In the genomic region with DNA sequence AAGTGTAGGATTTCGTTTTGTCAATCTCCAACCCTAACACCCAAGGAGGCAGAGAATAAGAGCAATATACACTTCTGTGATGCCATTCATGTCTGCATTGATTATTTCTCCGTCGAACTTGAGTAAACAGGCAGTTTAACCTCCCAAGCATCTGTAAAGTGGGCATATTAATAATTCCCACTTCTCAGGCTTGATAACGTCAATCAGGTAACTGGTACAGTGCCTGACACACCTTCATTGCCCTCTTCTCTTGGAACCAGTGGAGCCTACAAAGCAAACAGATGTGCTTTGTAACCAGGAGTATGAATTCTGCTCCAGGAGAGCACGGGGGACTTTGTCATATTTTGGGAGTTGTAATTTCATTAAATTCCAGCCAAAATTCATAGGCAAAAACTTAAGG, we compare ENCODE assay signal across 8 cellular contexts. TPM values are rescaled to one million over a fixed set of nuclear protein-coding genes. Genes with fewer than 3 reads are reported as not detected.
DNase-seq lines count a peak whose midpoint lies in the region; ATAC-seq, FAIRE-seq and TF ChIP-seq lines count a peak whose summit lies in the region.

No MANE protein-coding gene starts in this region.

- peak overlapping the region; percentile 71 for H2AFZ ChIP-seq in GM12878 (ENCODE audit: control insufficient read depth, low read depth, low read length)
- no peak overlapping the region for H2AFZ ChIP-seq in mesenchymal stem cell (ENCODE audit: low read depth, low read length)

- H3K27me3 ChIP-seq in GM12878 (replicated peaks in 1 of 2; ENCODE audit: control insufficient read depth in 2 of 2, insufficient read depth in 2 of 2, low read length in 1 of 2) (no peaks in the 10 kb centered on the region), mesenchymal stem cell (ENCODE audit: control insufficient read depth in 1 of 2, insufficient read depth in 1 of 2, low read length in 2 of 2) (peaks cover 10 to 13% of the 10 kb centered on the region in 2 experiments)

- H3K79me1 ChIP-seq in mesenchymal stem cell (replicated peaks; ENCODE audit: low read length, poor library complexity, severe bottlenecking) = no peaks in the 10 kb centered on the region

- H3K9me3 ChIP-seq in A549 = no peaks in the 10 kb centered on the region
- no peaks in the 10 kb centered on the region; the same call in 2 of the 3 replicates for H3K9me3 ChIP-seq in GM12878 (replicated peaks; ENCODE audit: control insufficient read depth, insufficient read depth, low read length)
- no peaks in the 10 kb centered on the region for H3K9me3 ChIP-seq in mesenchymal stem cell (ENCODE audit: control insufficient read depth, low read length)

- no peak overlapping the region for H2BK5ac ChIP-seq in mesenchymal stem cell (ENCODE audit: low read depth, low read length, poor library complexity, severe bottlenecking)

- no peaks in the 10 kb centered on the region for H4K20me1 ChIP-seq in GM12878 (ENCODE audit: control insufficient read depth, insufficient read depth)

- ATAC-seq in A549 (peak; percentile 26 to 31; a peak in 2 of 6 replicates), GM12878 (peak; percentile 7), GM19035 (IDR thresholded peaks at IDR 0.05; ENCODE audit: unreplicated experiment) (no peak), HG03095 (IDR thresholded peaks at IDR 0.05; ENCODE audit: unreplicated experiment) (no peak), HG03039 (IDR thresholded peaks at IDR 0.05; ENCODE audit: unreplicated experiment) (no peak)

- H3K9ac ChIP-seq in GM12878 (ENCODE audit: control insufficient read depth, insufficient read depth, low read length) (no peak overlapping the region), mesenchymal stem cell (ENCODE audit: low read length) (no peak overlapping the region)

- peak overlapping the region; percentile 45 to 86; a peak in 5 of 6 replicates for H3K27ac ChIP-seq in A549
- 0 out of 2 replicates have a peak overlapping the region, but pooled peaks have one; percentile 47 for H3K27ac ChIP-seq in GM12878 (ENCODE audit: control insufficient read depth, insufficient read depth)
- no peak overlapping the region for H3K27ac ChIP-seq in mesenchymal stem cell (ENCODE audit: low read length, poor library complexity, severe bottlenecking)

- H3K18ac ChIP-seq in mesenchymal stem cell (ENCODE audit: low read depth in 1 of 2, low read length in 2 of 2) = no peak overlapping the region

- TF ChIP-seq CTCF in A549 (IDR thresholded peaks at IDR 0.05) (no peak), HFF-Myc (IDR thresholded peaks at IDR 0.05; ENCODE audit: low read depth, low read length, missing control alignments) (no peak), GM12878 (IDR thresholded peaks at IDR 0.05 in 2 of 3, conservative IDR thresholded peaks at IDR 0.05 in 1 of 3; ENCODE audit: control insufficient read depth in 2 of 3, extremely low read depth in 1 of 3, insufficient read depth in 1 of 3, low read depth in 3 of 3, low read length in 3 of 3) (no peak)

- POLR2A ChIA-PET in A549 (lab: Yijun Ruan, JAX) (no interaction called here), GM12878 (lab: Charles Lee) (no interaction called here)

- TF ChIP-seq POLR2A in A549 (IDR thresholded peaks at IDR 0.05; ENCODE audit: low read length) (no peak), GM12878 (IDR thresholded peaks at IDR 0.05; ENCODE audit: low read depth, low read length) (no peak)

- H2BK120ac ChIP-seq in mesenchymal stem cell (ENCODE audit: low read depth, low read length) = no peak overlapping the region

- no peak overlapping the region for H4K91ac ChIP-seq in mesenchymal stem cell (ENCODE audit: low read length)

- BruUV-seq in GM12878 (replicated peaks; lab: Mats Ljungman, UMichigan) = no TSS peak

- H3K23ac ChIP-seq in mesenchymal stem cell (ENCODE audit: low read length in 2 of 2) = no peak overlapping the region

- no peaks in the 10 kb centered on the region for H3K79me2 ChIP-seq in GM12878 (ENCODE audit: control insufficient read depth, insufficient read depth, low read length)

- FAIRE-seq in A549 (lab: Jason Lieb, UNC) (no peak), GM12878 (lab: Jason Lieb, UNC) (no peak)

- peak overlapping the region; percentile 84 for H3K4me2 ChIP-seq in A549
- H3K4me2 ChIP-seq in GM12878 (ENCODE audit: control insufficient read depth, insufficient read depth) = peak overlapping the region; percentile 97
- peak overlapping the region; percentile 79 for H3K4me2 ChIP-seq in mesenchymal stem cell (ENCODE audit: low read length, poor library complexity, severe bottlenecking)

- H2BK15ac ChIP-seq in mesenchymal stem cell (ENCODE audit: low read depth, poor library complexity, severe bottlenecking) = no peak overlapping the region

- DNase-seq in A549 (ENCODE audit: low read depth in 1 of 2, low spot score in 1 of 2) (no peak), HFF-Myc (ENCODE audit: extremely low read depth, low read depth) (no peak), GM12878 (ENCODE audit: low read depth, low spot score) (no peak), mesenchymal stem cell (no peak), NCI-H2196 treated with DMSO at 0.1 percent for 48 hours (lab: John Stamatoyannopoulos, UW; ENCODE audit: unreplicated experiment) (no peak)

- H3K14ac ChIP-seq in mesenchymal stem cell (ENCODE audit: low read length in 2 of 2) = no peak overlapping the region

- H3K4me3 ChIP-seq in A549 = peak overlapping the region; percentile 34
- H3K4me3 ChIP-seq in HFF-Myc (replicated peaks; ENCODE audit: low read depth, low read length) = peak overlapping the region; percentile 30
- peak overlapping the region; percentile 59; the same call in 1 of the 2 replicates for H3K4me3 ChIP-seq in GM12878
- H3K4me3 ChIP-seq in mesenchymal stem cell (ENCODE audit: insufficient read depth in 1 of 2, low read depth in 1 of 2, low read length in 2 of 2) = peak overlapping the region in 1 of 2 experiments; percentile 71

- WGBS in A549 (ENCODE audit: missing lambda C conversion rate) = 21% methylated on average over 5 of the region's 5 CpGs
- 19% methylated on average over 5 of the region's 5 CpGs for WGBS in GM12878 (ENCODE audit: insufficient coverage, insufficient replicate concordance, low lambda C conversion rate, missing lambda C conversion rate)
- 72% methylated on average over 5 of the region's 5 CpGs for WGBS in mesenchymal stem cell

- peak overlapping the region; percentile 50 for H4K8ac ChIP-seq in mesenchymal stem cell (ENCODE audit: low read length)

- TF ChIP-seq RAD21 in A549 (conservative IDR thresholded peaks at IDR 0.05 in 1 of 2, IDR thresholded peaks at IDR 0.05 in 1 of 2) = no peak
- TF ChIP-seq RAD21 in GM12878 (IDR thresholded peaks at IDR 0.05; ENCODE audit: insufficient read depth, low read depth, low read length) = no peak

- CTCF ChIA-PET in A549 (lab: Yijun Ruan, JAX) = interaction anchor here (0.9 kb wide), 1 partner anchor 8 kb away, joined by 5 read pairs; no protein-coding TSS in a partner anchor
- CTCF ChIA-PET in GM12878 (lab: Yijun Ruan, JAX) = interaction anchor here (3.7 kb wide), 1 partner anchor 127 kb away, joined by 22 read pairs; no protein-coding TSS in a partner anchor

- SMC1A ChIA-PET in GM12878 (lab: Charles Lee; ENCODE audit: uncharacterized antibody, unreplicated experiment) = interaction anchor here (1.6 kb wide), 1 partner anchor 128 kb away, joined by 3 read pairs; no protein-coding TSS in a partner anchor

- no peaks in the 10 kb centered on the region for H3K4me1 ChIP-seq in A549
- peaks cover 33% of the 10 kb centered on the region for H3K4me1 ChIP-seq in GM12878 (ENCODE audit: control insufficient read depth, insufficient read depth, low read length)
- H3K4me1 ChIP-seq in mesenchymal stem cell (ENCODE audit: control insufficient read depth, insufficient read depth, low read depth, low read length) = peaks cover 4% of the 10 kb centered on the region

- no peak overlapping the region for H2BK12ac ChIP-seq in mesenchymal stem cell (ENCODE audit: low read length in 2 of 2)

- in situ Hi-C loops in GM12878 (cut with MboI) = no loop called here

- intact Hi-C loops in GM12878 (cut with micrococcal nuclease; ENCODE audit: unreplicated experiment) = loop anchor here (5.0 kb wide), 1 partner anchor 36 kb away; no protein-coding TSS in a partner anchor

- RAD21 ChIA-PET in GM12878 (lab: Charles Lee; ENCODE audit: unreplicated experiment) = no interaction called here

- H3K36me3 ChIP-seq in GM12878 (ENCODE audit: control insufficient read depth in 2 of 2, insufficient read depth in 2 of 2, low read length in 1 of 2) (0 out of 4 replicates have a peak, but pooled peaks cover 0 to 2% of the 10 kb centered on the region in 2 experiments), mesenchymal stem cell (ENCODE audit: control insufficient read depth in 1 of 2, insufficient read depth in 2 of 2, low read depth in 1 of 2, low read length in 2 of 2) (no peaks in the 10 kb centered on the region)

- TF ChIP-seq EP300 in A549 (IDR thresholded peaks at IDR 0.05) (no peak), GM12878 (IDR thresholded peaks at IDR 0.05; ENCODE audit: borderline replicate concordance in 1 of 2, control insufficient read depth in 1 of 2, low read depth in 2 of 2, low read length in 2 of 2) (no peak)

- H3K4ac ChIP-seq in mesenchymal stem cell (ENCODE audit: low read depth in 1 of 2, low read length in 2 of 2) = no peak overlapping the region

- no peak overlapping the region for H2AK5ac ChIP-seq in mesenchymal stem cell (ENCODE audit: low read length, severe bottlenecking)

RNA-seq across cellular contexts. Expression of a gene that starts 32.5 kb away (rescaled TPM):
- polyA plus RNA-seq in A549 (2011; rRNA removed) = 6.0 and 8.2 TPM in 2 replicates
- 3.6 and 4.2 TPM in 2 replicates for polyA plus RNA-seq in A549 (2012; cell fraction: cytosol; rRNA removed)
- 13.4 and 13.8 TPM in 2 replicates for polyA plus RNA-seq in A549 (2012; cell fraction: nucleus; rRNA removed)
- polyA plus RNA-seq in A549 (2017; fragmentation: RNase III; extraction: RNeasy Plus Mini Kit Qiagen cat#74134 plus additional on column Dnase treatment) = 2.5 to 2.8 TPM (median 2.8 TPM) in 3 replicates
- 16.9 and 22.0 TPM in 2 replicates for polyA minus RNA-seq in A549 (2011; rRNA and poly(A)+ RNA removed)
- 718 and 719 TPM in 2 replicates for total RNA-seq in GM12878 (2013; cell fraction: nucleolus; rRNA removed)
- total RNA-seq in GM12878 (2014; rRNA removed) = 131 and 138 TPM in 2 replicates
- total RNA-seq in GM12878 (2014; rRNA removed; fragmentation: Illumina TruSeq; extraction: Trizol) = 137 and 139 TPM in 2 replicates
- 243 and 256 TPM in 2 replicates for total RNA-seq in GM12878 (2021)
- 62.1 TPM for polyA plus RNA-seq in GM12878 (2011; ENCODE audit: low read depth)
- polyA plus RNA-seq in GM12878 (2011; rRNA removed) = 245 and 253 TPM in 2 replicates
- 204 and 222 TPM in 2 replicates for polyA plus RNA-seq in GM12878 (2011; cell fraction: cytosol; rRNA removed)
- polyA plus RNA-seq in GM12878 (2011; cell fraction: nucleus; rRNA removed) = 783 and 874 TPM in 2 replicates
- 112 and 157 TPM in 2 replicates for polyA plus RNA-seq in GM12878 (2012)
- 151 and 159 TPM in 2 replicates for polyA plus RNA-seq in GM12878 (2014; fragmentation: Illumina TruSeq; extraction: Trizol)
- 10 to 100 TPM; 47.6 to 53.9 TPM for polyA plus RNA-seq in GM12878 (2014; fragmentation: Nextera tagmentation; extraction: Ambion mirVana)
- polyA plus RNA-seq in GM12878 (2014; rRNA removed) = 148 and 152 TPM in 2 replicates
- polyA plus RNA-seq in GM12878 (2016; fragmentation: Nextera tagmentation; extraction: Ambion mirVana) = 100 to 1,000 TPM; 156 to 168 TPM
- polyA minus RNA-seq in GM12878 (2011; rRNA and poly(A)+ RNA removed) = 502 and 650 TPM in 2 replicates
- 202 and 205 TPM in 2 replicates for polyA minus RNA-seq in GM12878 (2011; cell fraction: cytosol; rRNA and poly(A)+ RNA removed)
- 448 and 681 TPM in 2 replicates for polyA minus RNA-seq in GM12878 (2011; cell fraction: nucleus; rRNA and poly(A)+ RNA removed)
- 0.21 TPM for polyA plus RNA-seq in mesenchymal stem cell (2013, experiment 1 of 2)
- 0.41 TPM for polyA plus RNA-seq in mesenchymal stem cell (2013, experiment 2 of 2)

Comparison
In these comparisons a context has a peak if more than half of its experiments do, and no peak if none do; other contexts are left out.
1. ATAC-seq: peak in A549 (2 of 2) and GM12878 (single experiment); none in GM19035 (single experiment), HG03095 (single experiment) and HG03039 (single experiment).
2. Peak in every context shown above with its lines, with median percentiles within 50 percentile points of each other: H3K4me2 ChIP-seq.